In genomic region chr6:32190054-32190945, GRCh38 we compare ENCODE assay signal across 1 cellular context.
TF ChIP-seq lines count a peak whose summit lies in the region.

Gene PBX2 (minus strand): TSS chr6:32190202. CDS start chr6:32189915, 287 bp downstream.

TF ChIP-seq in HepG2, 621 proteins besides CTCF, POLR2A, EP300 and RAD21 (continued from another document and continues in another):
- TF ChIP-seq, protein P1, sequence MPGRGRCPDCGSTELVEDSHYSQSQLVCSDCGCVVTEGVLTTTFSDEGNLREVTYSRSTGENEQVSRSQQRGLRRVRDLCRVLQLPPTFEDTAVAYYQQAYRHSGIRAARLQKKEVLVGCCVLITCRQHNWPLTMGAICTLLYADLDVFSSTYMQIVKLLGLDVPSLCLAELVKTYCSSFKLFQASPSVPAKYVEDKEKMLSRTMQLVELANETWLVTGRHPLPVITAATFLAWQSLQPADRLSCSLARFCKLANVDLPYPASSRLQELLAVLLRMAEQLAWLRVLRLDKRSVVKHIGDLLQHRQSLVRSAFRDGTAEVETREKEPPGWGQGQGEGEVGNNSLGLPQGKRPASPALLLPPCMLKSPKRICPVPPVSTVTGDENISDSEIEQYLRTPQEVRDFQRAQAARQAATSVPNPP (CRISPR knock-in tag; IDR thresholded peaks at IDR 0.05), result no peak
- TF ChIP-seq SNAPC2 (CRISPR knock-in tag; IDR thresholded peaks at IDR 0.05) (no peak), ISX (CRISPR knock-in tag; conservative IDR thresholded peaks at IDR 0.05) (no peak), CBX1 (IDR thresholded peaks at IDR 0.05; ENCODE audit: low read depth) (no peak), MIER3 (CRISPR knock-in tag; IDR thresholded peaks at IDR 0.05; ENCODE audit: borderline replicate concordance) (peak; percentile 73; the same call in 1 of the 2 replicates), RELA (CRISPR knock-in tag; IDR thresholded peaks at IDR 0.05) (peak; percentile 88; the same call in 1 of the 2 replicates), FOXK2 (IDR thresholded peaks at IDR 0.05) (0 out of 2 replicates have a peak, but pooled peaks have one; percentile 26), HIVEP1 (CRISPR knock-in tag; IDR thresholded peaks at IDR 0.05) (0 out of 2 replicates have a peak, but pooled peaks have one; percentile 32), ARID5B (CRISPR knock-in tag; IDR thresholded peaks at IDR 0.05) (peak; percentile 33; the same call in 1 of the 2 replicates), SIX4 (CRISPR knock-in tag; IDR thresholded peaks at IDR 0.05) (0 out of 2 replicates have a peak, but pooled peaks have one; percentile 10), SP1 (IDR thresholded peaks at IDR 0.05) (no peak), SP1 (CRISPR knock-in tag; IDR thresholded peaks at IDR 0.05) (0 out of 2 replicates have a peak, but pooled peaks have one; percentile 60), ZNF720 (CRISPR knock-in tag; IDR thresholded peaks at IDR 0.05) (no peak), ZC3H4 (CRISPR knock-in tag; IDR thresholded peaks at IDR 0.05; ENCODE audit: borderline replicate concordance) (no peak), ATAD3A (CRISPR knock-in tag; IDR thresholded peaks at IDR 0.05) (no peak), PRDM10 (CRISPR knock-in tag; IDR thresholded peaks at IDR 0.05; ENCODE audit: low read depth) (no peak; the same call in 1 of the 2 replicates), PBX2 (CRISPR knock-in tag; IDR thresholded peaks at IDR 0.05) (no peak), ISL2 (CRISPR knock-in tag; IDR thresholded peaks at IDR 0.05) (0 out of 2 replicates have a peak, but pooled peaks have one; percentile 11), ZNF670 (CRISPR knock-in tag; IDR thresholded peaks at IDR 0.05; ENCODE audit: borderline replicate concordance) (0 out of 2 replicates have a peak, but pooled peaks have one; percentile 23), TRIM24 (CRISPR knock-in tag; IDR thresholded peaks at IDR 0.05) (no peak), BRD4 (CRISPR knock-in tag; IDR thresholded peaks at IDR 0.05) (0 out of 2 replicates have a peak, but pooled peaks have one; percentile 45), ARHGAP35 (CRISPR knock-in tag; IDR thresholded peaks at IDR 0.05; ENCODE audit: borderline replicate concordance) (0 out of 2 replicates have a peak, but pooled peaks have one; percentile 51)
- TF ChIP-seq, protein P2, sequence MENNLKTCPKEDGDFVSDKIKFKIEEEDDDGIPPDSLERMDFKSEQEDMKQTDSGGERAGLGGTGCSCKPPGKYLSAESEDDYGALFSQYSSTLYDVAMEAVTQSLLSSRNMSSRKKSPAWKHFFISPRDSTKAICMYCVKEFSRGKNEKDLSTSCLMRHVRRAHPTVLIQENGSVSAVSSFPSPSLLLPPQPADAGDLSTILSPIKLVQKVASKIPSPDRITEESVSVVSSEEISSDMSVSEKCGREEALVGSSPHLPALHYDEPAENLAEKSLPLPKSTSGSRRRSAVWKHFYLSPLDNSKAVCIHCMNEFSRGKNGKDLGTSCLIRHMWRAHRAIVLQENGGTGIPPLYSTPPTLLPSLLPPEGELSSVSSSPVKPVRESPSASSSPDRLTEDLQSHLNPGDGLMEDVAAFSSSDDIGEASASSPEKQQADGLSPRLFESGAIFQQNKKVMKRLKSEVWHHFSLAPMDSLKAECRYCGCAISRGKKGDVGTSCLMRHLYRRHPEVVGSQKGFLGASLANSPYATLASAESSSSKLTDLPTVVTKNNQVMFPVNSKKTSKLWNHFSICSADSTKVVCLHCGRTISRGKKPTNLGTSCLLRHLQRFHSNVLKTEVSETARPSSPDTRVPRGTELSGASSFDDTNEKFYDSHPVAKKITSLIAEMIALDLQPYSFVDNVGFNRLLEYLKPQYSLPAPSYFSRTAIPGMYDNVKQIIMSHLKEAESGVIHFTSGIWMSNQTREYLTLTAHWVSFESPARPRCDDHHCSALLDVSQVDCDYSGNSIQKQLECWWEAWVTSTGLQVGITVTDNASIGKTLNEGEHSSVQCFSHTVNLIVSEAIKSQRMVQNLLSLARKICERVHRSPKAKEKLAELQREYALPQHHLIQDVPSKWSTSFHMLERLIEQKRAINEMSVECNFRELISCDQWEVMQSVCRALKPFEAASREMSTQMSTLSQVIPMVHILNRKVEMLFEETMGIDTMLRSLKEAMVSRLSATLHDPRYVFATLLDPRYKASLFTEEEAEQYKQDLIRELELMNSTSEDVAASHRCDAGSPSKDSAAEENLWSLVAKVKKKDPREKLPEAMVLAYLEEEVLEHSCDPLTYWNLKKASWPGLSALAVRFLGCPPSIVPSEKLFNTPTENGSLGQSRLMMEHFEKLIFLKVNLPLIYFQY (CRISPR knock-in tag; IDR thresholded peaks at IDR 0.05; ENCODE audit: borderline replicate concordance), result peak; percentile 34; the same call in 1 of the 2 replicates
- TF ChIP-seq, protein P3, sequence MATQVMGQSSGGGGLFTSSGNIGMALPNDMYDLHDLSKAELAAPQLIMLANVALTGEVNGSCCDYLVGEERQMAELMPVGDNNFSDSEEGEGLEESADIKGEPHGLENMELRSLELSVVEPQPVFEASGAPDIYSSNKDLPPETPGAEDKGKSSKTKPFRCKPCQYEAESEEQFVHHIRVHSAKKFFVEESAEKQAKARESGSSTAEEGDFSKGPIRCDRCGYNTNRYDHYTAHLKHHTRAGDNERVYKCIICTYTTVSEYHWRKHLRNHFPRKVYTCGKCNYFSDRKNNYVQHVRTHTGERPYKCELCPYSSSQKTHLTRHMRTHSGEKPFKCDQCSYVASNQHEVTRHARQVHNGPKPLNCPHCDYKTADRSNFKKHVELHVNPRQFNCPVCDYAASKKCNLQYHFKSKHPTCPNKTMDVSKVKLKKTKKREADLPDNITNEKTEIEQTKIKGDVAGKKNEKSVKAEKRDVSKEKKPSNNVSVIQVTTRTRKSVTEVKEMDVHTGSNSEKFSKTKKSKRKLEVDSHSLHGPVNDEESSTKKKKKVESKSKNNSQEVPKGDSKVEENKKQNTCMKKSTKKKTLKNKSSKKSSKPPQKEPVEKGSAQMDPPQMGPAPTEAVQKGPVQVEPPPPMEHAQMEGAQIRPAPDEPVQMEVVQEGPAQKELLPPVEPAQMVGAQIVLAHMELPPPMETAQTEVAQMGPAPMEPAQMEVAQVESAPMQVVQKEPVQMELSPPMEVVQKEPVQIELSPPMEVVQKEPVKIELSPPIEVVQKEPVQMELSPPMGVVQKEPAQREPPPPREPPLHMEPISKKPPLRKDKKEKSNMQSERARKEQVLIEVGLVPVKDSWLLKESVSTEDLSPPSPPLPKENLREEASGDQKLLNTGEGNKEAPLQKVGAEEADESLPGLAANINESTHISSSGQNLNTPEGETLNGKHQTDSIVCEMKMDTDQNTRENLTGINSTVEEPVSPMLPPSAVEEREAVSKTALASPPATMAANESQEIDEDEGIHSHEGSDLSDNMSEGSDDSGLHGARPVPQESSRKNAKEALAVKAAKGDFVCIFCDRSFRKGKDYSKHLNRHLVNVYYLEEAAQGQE (IDR thresholded peaks at IDR 0.05; ENCODE audit: borderline replicate concordance in 1 of 2, low read depth in 1 of 2, low read length in 2 of 2), result peak in 1 of 2 experiments; percentile 35; a peak in 1 of 4 replicates
- TF ChIP-seq, protein P4, sequence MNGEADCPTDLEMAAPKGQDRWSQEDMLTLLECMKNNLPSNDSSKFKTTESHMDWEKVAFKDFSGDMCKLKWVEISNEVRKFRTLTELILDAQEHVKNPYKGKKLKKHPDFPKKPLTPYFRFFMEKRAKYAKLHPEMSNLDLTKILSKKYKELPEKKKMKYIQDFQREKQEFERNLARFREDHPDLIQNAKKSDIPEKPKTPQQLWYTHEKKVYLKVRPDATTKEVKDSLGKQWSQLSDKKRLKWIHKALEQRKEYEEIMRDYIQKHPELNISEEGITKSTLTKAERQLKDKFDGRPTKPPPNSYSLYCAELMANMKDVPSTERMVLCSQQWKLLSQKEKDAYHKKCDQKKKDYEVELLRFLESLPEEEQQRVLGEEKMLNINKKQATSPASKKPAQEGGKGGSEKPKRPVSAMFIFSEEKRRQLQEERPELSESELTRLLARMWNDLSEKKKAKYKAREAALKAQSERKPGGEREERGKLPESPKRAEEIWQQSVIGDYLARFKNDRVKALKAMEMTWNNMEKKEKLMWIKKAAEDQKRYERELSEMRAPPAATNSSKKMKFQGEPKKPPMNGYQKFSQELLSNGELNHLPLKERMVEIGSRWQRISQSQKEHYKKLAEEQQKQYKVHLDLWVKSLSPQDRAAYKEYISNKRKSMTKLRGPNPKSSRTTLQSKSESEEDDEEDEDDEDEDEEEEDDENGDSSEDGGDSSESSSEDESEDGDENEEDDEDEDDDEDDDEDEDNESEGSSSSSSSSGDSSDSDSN (CRISPR knock-in tag; IDR thresholded peaks at IDR 0.05), result peak; percentile 35; the same call in 1 of the 2 replicates
- TF ChIP-seq, protein P5, sequence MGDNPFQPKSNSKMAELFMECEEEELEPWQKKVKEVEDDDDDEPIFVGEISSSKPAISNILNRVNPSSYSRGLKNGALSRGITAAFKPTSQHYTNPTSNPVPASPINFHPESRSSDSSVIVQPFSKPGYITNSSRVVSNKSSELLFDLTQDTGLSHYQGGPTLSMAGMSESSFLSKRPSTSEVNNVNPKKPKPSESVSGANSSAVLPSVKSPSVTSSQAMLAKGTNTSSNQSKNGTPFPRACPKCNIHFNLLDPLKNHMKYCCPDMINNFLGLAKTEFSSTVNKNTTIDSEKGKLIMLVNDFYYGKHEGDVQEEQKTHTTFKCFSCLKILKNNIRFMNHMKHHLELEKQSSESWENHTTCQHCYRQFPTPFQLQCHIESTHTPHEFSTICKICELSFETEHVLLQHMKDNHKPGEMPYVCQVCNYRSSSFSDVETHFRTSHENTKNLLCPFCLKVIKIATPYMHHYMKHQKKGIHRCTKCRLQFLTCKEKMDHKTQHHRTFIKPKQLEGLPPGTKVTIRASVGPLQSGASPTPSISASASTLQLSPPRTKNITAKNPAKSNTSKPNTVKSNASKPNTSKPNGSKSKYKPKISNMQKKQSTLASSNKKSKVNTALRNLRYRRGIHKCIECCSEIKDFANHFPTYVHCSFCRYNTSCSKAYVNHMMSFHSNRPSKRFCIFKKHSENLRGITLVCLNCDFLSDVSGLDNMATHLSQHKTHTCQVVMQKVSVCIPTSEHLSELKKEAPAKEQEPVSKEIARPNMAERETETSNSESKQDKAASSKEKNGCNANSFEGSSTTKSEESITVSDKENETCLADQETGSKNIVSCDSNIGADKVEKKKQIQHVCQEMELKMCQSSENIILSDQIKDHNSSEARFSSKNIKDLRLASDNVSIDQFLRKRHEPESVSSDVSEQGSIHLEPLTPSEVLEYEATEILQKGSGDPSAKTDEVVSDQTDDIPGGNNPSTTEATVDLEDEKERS (CRISPR knock-in tag; IDR thresholded peaks at IDR 0.05), result no peak
- TF ChIP-seq, protein P6, sequence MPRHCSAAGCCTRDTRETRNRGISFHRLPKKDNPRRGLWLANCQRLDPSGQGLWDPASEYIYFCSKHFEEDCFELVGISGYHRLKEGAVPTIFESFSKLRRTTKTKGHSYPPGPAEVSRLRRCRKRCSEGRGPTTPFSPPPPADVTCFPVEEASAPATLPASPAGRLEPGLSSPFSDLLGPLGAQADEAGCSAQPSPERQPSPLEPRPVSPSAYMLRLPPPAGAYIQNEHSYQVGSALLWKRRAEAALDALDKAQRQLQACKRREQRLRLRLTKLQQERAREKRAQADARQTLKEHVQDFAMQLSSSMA (CRISPR knock-in tag; IDR thresholded peaks at IDR 0.05), result peak; percentile 59; the same call in 1 of the 2 replicates
